ENCODE assay signal across 11 cellular contexts in genomic region chr6:152117156-152118129, GRCh38.
DNase-seq lines count a peak whose midpoint lies in the region; ATAC-seq and TF ChIP-seq lines count a peak whose summit lies in the region.
"Had no signal": no experiment of that assay in that cellular context is flagged by ENCODE, and none has a peak within 500 bp of the region (broad histone marks: within the 10 kb centered on the region; RNA-seq: fewer than 3 reads in every experiment).

No MANE protein-coding gene starts in this region.

- H3K4me3 ChIP-seq in cardiac muscle cell (no peak overlapping the region), subcutaneous abdominal adipose tissue (ENCODE audit: low read depth in 1 of 5, low read length in 5 of 5) (no peak overlapping the region), Caco-2 (ENCODE audit: low read depth, low read length) (no peak overlapping the region), OCI-LY7 (ENCODE audit: low read depth, low read length, poor library complexity, severe bottlenecking) (no peak overlapping the region)

- no peaks in the 10 kb centered on the region for H3K9me2 ChIP-seq in OCI-LY7 (ENCODE audit: insufficient read depth, low read length)

- no peak overlapping the region for H3K9ac ChIP-seq in subcutaneous abdominal adipose tissue (ENCODE audit: low read length in 5 of 5)

- H3K27me3 ChIP-seq in cardiac muscle cell: no peaks in the 10 kb centered on the region
- no peaks in the 10 kb centered on the region for H3K27me3 ChIP-seq in subcutaneous abdominal adipose tissue (ENCODE audit: control insufficient read depth in 5 of 5, insufficient read depth in 4 of 5, low read length in 5 of 5)
- H3K27me3 ChIP-seq in Caco-2 (replicated peaks; ENCODE audit: control insufficient read depth, insufficient read depth, low read length): no peaks in the 10 kb centered on the region; the same call in 1 of the 2 replicates

- H3K9me3 Mint-ChIP-seq in Caco-2 (ENCODE audit: unreplicated experiment): no peaks in the 10 kb centered on the region

- no peaks in the 10 kb centered on the region for H4K20me1 ChIP-seq in OCI-LY7 (ENCODE audit: insufficient read depth, low read length)

- peaks cover 7% of the 10 kb centered on the region for H3K4me1 ChIP-seq in cardiac muscle cell (ENCODE audit: low read depth)
- peaks cover 3 to 27% (median 20%) of the 10 kb centered on the region in 5 donors for H3K4me1 ChIP-seq in subcutaneous abdominal adipose tissue (ENCODE audit: control insufficient read depth in 5 of 5, insufficient read depth in 5 of 5, low read length in 5 of 5)
- H3K4me1 ChIP-seq in Caco-2: no peaks in the 10 kb centered on the region
- no peaks in the 10 kb centered on the region for H3K4me1 ChIP-seq in OCI-LY7 (ENCODE audit: insufficient read depth, low read length, poor library complexity, severe bottlenecking)

- no peaks in the 10 kb centered on the region for H3K27me3 Mint-ChIP-seq in Caco-2 (ENCODE audit: insufficient read depth, unreplicated experiment)
- H3K27me3 Mint-ChIP-seq: activated naive CD8-positive, alpha-beta T cell treated with anti-CD3 and anti-CD28 coated beads for 36 hours had no signal

- no peak overlapping the region for H3K27ac Mint-ChIP-seq in Caco-2 (ENCODE audit: unreplicated experiment)
- H3K27ac Mint-ChIP-seq: activated naive CD8-positive, alpha-beta T cell treated with anti-CD3 and anti-CD28 coated beads for 36 hours had no signal

- H3K36me3 ChIP-seq in cardiac muscle cell: no peaks in the 10 kb centered on the region
- peaks cover 0 to 30% (median 26%) of the 10 kb centered on the region in 5 donors for H3K36me3 ChIP-seq in subcutaneous abdominal adipose tissue (ENCODE audit: control insufficient read depth in 5 of 5, insufficient read depth in 5 of 5, low read length in 5 of 5)
- H3K36me3 ChIP-seq in Caco-2 (ENCODE audit: control insufficient read depth, insufficient read depth, low read length): no peaks in the 10 kb centered on the region
- peaks cover 25% of the 10 kb centered on the region for H3K36me3 ChIP-seq in OCI-LY7 (ENCODE audit: insufficient read depth, low read length)

- H3K36me3 Mint-ChIP-seq in Caco-2 (ENCODE audit: insufficient read depth, unreplicated experiment): no peaks in the 10 kb centered on the region

- TF ChIP-seq CTCF in cardiac muscle cell (IDR thresholded peaks at IDR 0.05; ENCODE audit: low read depth, low read length): no peak
- no peak for TF ChIP-seq CTCF in Caco-2 (IDR thresholded peaks at IDR 0.05; ENCODE audit: insufficient read depth in 1 of 2, low read depth in 1 of 2, low read length in 1 of 2, severe bottlenecking in 1 of 2, unreplicated experiment in 1 of 2)
- TF ChIP-seq CTCF in OCI-LY7 (conservative IDR thresholded peaks at IDR 0.05; ENCODE audit: low read length): no peak

- DNase-seq in cardiac muscle cell (ENCODE audit: low read depth in 1 of 2, low spot score in 1 of 2): no peak
- no peak for DNase-seq in left ventricle myocardium superior
- peak; percentile 97 for DNase-seq in amniotic epithelial cell (ENCODE audit: low read depth)
- no peak for DNase-seq in Caco-2
- DNase-seq in caudate nucleus (lab: John Stamatoyannopoulos, UW): no peak
- DNase-seq in OCI-LY7 (ENCODE audit: low spot score): no peak
- DNase-seq: ACHN; activated naive CD8-positive, alpha-beta T cell treated with anti-CD3 and anti-CD28 coated beads for 36 hours had no signal

- H3K27ac ChIP-seq in cardiac muscle cell (peak overlapping the region; percentile 2), subcutaneous abdominal adipose tissue (ENCODE audit: low read depth, low read length) (peak overlapping the region; percentile 48), caudate nucleus (ENCODE audit: low read depth, low read length) (no peak overlapping the region), OCI-LY7 (ENCODE audit: low read depth, low read length, poor library complexity, severe bottlenecking) (no peak overlapping the region)
- H3K27ac ChIP-seq: VCaP had no signal

- intact Hi-C loops in left ventricle myocardium superior (cut with micrococcal nuclease) (no loop called here), Caco-2 (cut with micrococcal nuclease; ENCODE audit: unreplicated experiment) (no loop called here), OCI-LY7 (cut with micrococcal nuclease; ENCODE audit: unreplicated experiment) (loop anchor here (10.0 kb wide), 1 partner anchor 443 kb away; no protein-coding TSS in a partner anchor)

- CTCF ChIA-PET in Caco-2 (lab: Charles Lee): no interaction called here
- CTCF ChIA-PET in OCI-LY7 (lab: Charles Lee; ENCODE audit: unreplicated experiment): no interaction called here

- no TSS peak for BruUV-seq in Caco-2 (replicated peaks; lab: Mats Ljungman, UMichigan)
- BruUV-seq in OCI-LY7 (replicated peaks; lab: Mats Ljungman, UMichigan): no TSS peak

- H3K79me2 ChIP-seq in OCI-LY7 (ENCODE audit: insufficient read depth, low read depth, low read length): no peaks in the 10 kb centered on the region

- H3K9me3 ChIP-seq in cardiac muscle cell (ENCODE audit: low read depth): no peaks in the 10 kb centered on the region
- no peaks in the 10 kb centered on the region for H3K9me3 ChIP-seq in subcutaneous abdominal adipose tissue (ENCODE audit: control insufficient read depth in 5 of 5, low read length in 5 of 5)
- H3K9me3 ChIP-seq in Caco-2: no peaks in the 10 kb centered on the region
- H3K9me3 ChIP-seq in OCI-LY7 (ENCODE audit: low read length): no peaks in the 10 kb centered on the region

- no peak overlapping the region for H3K4me2 ChIP-seq in OCI-LY7 (ENCODE audit: low read length)

- no peak for ATAC-seq in left ventricle myocardium superior
- peak; percentile 97 for ATAC-seq in HG02938 (IDR thresholded peaks at IDR 0.05; ENCODE audit: unreplicated experiment)

- H3K4me1 Mint-ChIP-seq in Caco-2 (ENCODE audit: low read depth, unreplicated experiment): no peaks in the 10 kb centered on the region

- H3K4me3 Mint-ChIP-seq in Caco-2 (ENCODE audit: unreplicated experiment): no peak overlapping the region
- H3K4me3 Mint-ChIP-seq: activated naive CD8-positive, alpha-beta T cell treated with anti-CD3 and anti-CD28 coated beads for 36 hours had no signal

- POLR2A ChIA-PET in Caco-2 (lab: Charles Lee): no interaction called here
- POLR2A ChIA-PET in OCI-LY7 (lab: Charles Lee): interaction anchor here (0.6 kb wide), 1 partner anchor 1006 kb away, joined by 6 read pairs; no protein-coding TSS in a partner anchor

- no peak overlapping the region for H2AFZ ChIP-seq in OCI-LY7 (ENCODE audit: low read length)

Comparison
In these comparisons a context has a peak if more than half of its experiments do, and no peak if none do; other contexts are left out.
1. H3K27ac ChIP-seq: peak in cardiac muscle cell (single experiment) and subcutaneous abdominal adipose tissue (single experiment); none in caudate nucleus (single experiment) and OCI-LY7 (single experiment).